ENCODE assay signal across 8 cellular contexts in the genomic region with DNA sequence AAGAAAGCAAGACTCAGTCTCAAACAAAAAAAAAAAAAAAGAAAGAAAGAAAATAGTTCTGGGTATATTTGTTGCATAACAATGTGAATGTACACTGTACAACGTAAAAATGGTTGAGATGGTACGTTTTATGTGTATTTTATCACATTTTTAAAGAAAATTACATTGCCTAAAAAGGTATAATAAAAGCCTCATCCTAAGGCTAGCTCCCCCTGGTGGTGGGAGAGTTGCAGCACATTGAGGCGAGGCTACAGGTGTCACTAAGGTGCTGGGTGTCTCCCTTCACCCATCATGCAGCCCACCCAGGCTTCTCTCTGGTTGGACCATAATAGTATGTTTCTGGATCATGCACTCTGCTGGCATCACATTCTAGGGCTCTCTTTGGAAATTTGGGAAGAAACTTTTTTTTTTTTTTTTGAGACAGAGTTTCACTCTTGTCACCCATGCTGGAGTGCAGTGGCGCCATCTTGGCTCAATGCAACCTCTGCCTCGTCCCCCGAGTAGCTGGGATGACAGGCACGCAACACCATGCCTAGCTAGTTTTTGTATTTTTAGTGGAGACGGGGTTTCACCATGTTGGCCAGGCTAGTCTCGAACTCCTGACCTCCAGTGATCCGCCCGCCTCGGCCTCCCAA. TPM values are rescaled to one million over a fixed set of nuclear protein-coding genes. Genes with fewer than 3 reads are reported as not detected.
DNase-seq lines count a peak whose midpoint lies in the region; ATAC-seq, FAIRE-seq and TF ChIP-seq lines count a peak whose summit lies in the region.

No MANE protein-coding gene starts in this region.

- DNase-seq in AG08395 (ENCODE audit: low spot score) (peak; percentile 43), GM12892 (ENCODE audit: insufficient read length) (peak; percentile 34), PC-9 (peak; percentile 44 to 59), activated T-helper 1 cell treated with Interleukin-2 at 50 U/mL for 16 hours (ENCODE audit: low read depth) (peak; percentile 64), germinal center (ENCODE audit: low spot score) (peak; percentile 61), renal cortical epithelial cell (ENCODE audit: low read depth) (peak; percentile 46)

- peak; percentile 27 for FAIRE-seq in GM12892 (lab: Jason Lieb, UNC)

- H3K9me3 ChIP-seq in PC-9 (ENCODE audit: insufficient read depth, low read depth), result no peaks in the 10 kb centered on the region

- H3K27ac ChIP-seq in PC-9, result no peak overlapping the region

- no peaks in the 10 kb centered on the region for H3K9me2 ChIP-seq in PC-9 (ENCODE audit: insufficient read depth)

- H2AFZ ChIP-seq in PC-9, result no peak overlapping the region

- TF ChIP-seq POLR2A in GM12892 (IDR thresholded peaks at IDR 0.05; ENCODE audit: low read depth, low read length), result no peak

- H3K36me3 ChIP-seq in PC-9 (ENCODE audit: low read depth), result no peaks in the 10 kb centered on the region

- no peaks in the 10 kb centered on the region for H3K79me2 ChIP-seq in PC-9 (ENCODE audit: low read depth)

- POLR2A ChIA-PET in PC-9 (lab: Charles Lee; ENCODE audit: unreplicated experiment), result no interaction called here

- H3K4me1 ChIP-seq in PC-9 (replicated peaks; ENCODE audit: insufficient read depth), result no peaks in the 10 kb centered on the region

- no peaks in the 10 kb centered on the region for H3F3A ChIP-seq in PC-9 (ENCODE audit: insufficient read depth, low read depth)

- intact Hi-C loops in PC-9 (cut with micrococcal nuclease; ENCODE audit: unreplicated experiment), result loop anchor here (5.0 kb wide), 1 partner anchor 65 kb away; a partner anchor contains a TSS

- no peaks in the 10 kb centered on the region for H3K27me3 ChIP-seq in PC-9 (ENCODE audit: insufficient read depth, low read depth)

- H3K4me2 ChIP-seq in PC-9, result no peak overlapping the region

- CTCF ChIA-PET in PC-9 (lab: Charles Lee), result interaction anchor here (0.6 to 1.0 kb wide), 8 partner anchors 15 to 1975 kb away, joined by 3 to 7 read pairs (median 4); no protein-coding TSS in a partner anchor

- TF ChIP-seq CTCF in PC-9 (conservative IDR thresholded peaks at IDR 0.05), result peak; percentile 80

- BruUV-seq in PC-9 (replicated peaks; lab: Mats Ljungman, UMichigan), result no TSS peak

- no peak for ATAC-seq in HG02623 (IDR thresholded peaks at IDR 0.05; ENCODE audit: unreplicated experiment)
- no peak for ATAC-seq in GM18511 (IDR thresholded peaks at IDR 0.05; ENCODE audit: unreplicated experiment)

- no peaks in the 10 kb centered on the region for H4K20me1 ChIP-seq in PC-9 (ENCODE audit: insufficient read depth)

- no peak overlapping the region for H3K4me3 ChIP-seq in PC-9

RNA-seq across cellular contexts. Expression of a gene that starts 12.4 kb away (rescaled TPM):
- 239 TPM for polyA plus RNA-seq in GM12892 (2012; ENCODE audit: missing spikeins)
- 186 and 233 TPM in 2 replicates for total RNA-seq in PC-9 (2021)
- 505 and 703 TPM in 2 replicates for total RNA-seq in renal cortical epithelial cell
